In genomic region chr19:43754562-43755255, GRCh38 we compare ENCODE assay signal across 8 cellular contexts. TPM values are rescaled to one million over a fixed set of nuclear protein-coding genes. Genes with fewer than 3 reads are reported as not detected.
A peak's percentile ranks its signal among the peaks of the same experiment; 100 is the strongest.
DNase-seq lines count a peak whose midpoint lies in the region; ATAC-seq and TF ChIP-seq lines count a peak whose summit lies in the region.

TSS of gene SMG9 (minus strand) at chr19:43754962. CDS start at chr19:43750741, 4,221 bp downstream.

- H3K79me1 ChIP-seq in mesendoderm (ENCODE audit: low read length): peaks cover 3% of the 10 kb centered on the region

- no TSS peak for BruUV-seq in Caco-2 (replicated peaks; lab: Mats Ljungman, UMichigan)

- no peak within 1 kb of the TSS for H2BK15ac ChIP-seq in mesendoderm (replicated peaks; ENCODE audit: low read depth)

- intact Hi-C loops in Caco-2 (cut with micrococcal nuclease; ENCODE audit: unreplicated experiment): no loop called here

- POLR2A ChIA-PET in Caco-2 (lab: Charles Lee): interaction anchor here (0.6 to 1.3 kb wide), 8 partner anchors 9 to 410 kb away, joined by 3 to 12 read pairs (median 5); partner anchors contain the start of genes ZNF226 and ZNF283

- peak within 1 kb of the TSS; percentile 98 for H3K4me3 ChIP-seq in Caco-2 (ENCODE audit: low read depth, low read length)
- H3K4me3 ChIP-seq in HUES48 (ENCODE audit: low read depth, low read length): peak within 1 kb of the TSS; percentile 76
- peak within 1 kb of the TSS; percentile 87 for H3K4me3 ChIP-seq in NT2/D1 (ENCODE audit: insufficient read length, low read depth)
- H3K4me3 ChIP-seq in endocrine pancreas (ENCODE audit: control insufficient read depth, insufficient read depth, low read length): peak within 1 kb of the TSS; percentile 82
- peak within 1 kb of the TSS; percentile 93 for H3K4me3 ChIP-seq in mesendoderm (ENCODE audit: low read length)

- H3K27ac Mint-ChIP-seq in Caco-2 (ENCODE audit: unreplicated experiment): peak within 1 kb of the TSS; percentile 100
- peak within 1 kb of the TSS; percentile 98 for H3K27ac Mint-ChIP-seq in activated CD8-positive, alpha-beta memory T cell treated with anti-CD3 and anti-CD28 coated beads, Interleukin-2, amount 10 ng/mL, durations not matched to agents 7 days and 5 days

- no peaks in the 10 kb centered on the region for H3K27me3 ChIP-seq in Caco-2 (replicated peaks; ENCODE audit: control insufficient read depth, insufficient read depth, low read length)
- H3K27me3 ChIP-seq in HUES48 (ENCODE audit: control insufficient read depth, insufficient read depth, low read length): no peaks in the 10 kb centered on the region
- H3K27me3 ChIP-seq in NT2/D1 (ENCODE audit: insufficient read depth, insufficient read length): no peaks in the 10 kb centered on the region
- H3K27me3 ChIP-seq in endocrine pancreas (ENCODE audit: control insufficient read depth, insufficient read depth, low read length): no peaks in the 10 kb centered on the region
- no peaks in the 10 kb centered on the region for H3K27me3 ChIP-seq in mesendoderm (ENCODE audit: insufficient read depth, low read length, poor library complexity)

- H3K27ac ChIP-seq in HUES48 (ENCODE audit: low read depth, low read length): peak within 1 kb of the TSS; percentile 99
- H3K27ac ChIP-seq in mesendoderm (ENCODE audit: low read depth, low read length): peak within 1 kb of the TSS; percentile 98

- H3K9me3 ChIP-seq in Caco-2 (no peaks in the 10 kb centered on the region), HUES48 (ENCODE audit: control insufficient read depth, insufficient read depth, low read length) (no peaks in the 10 kb centered on the region), NT2/D1 (ENCODE audit: insufficient read depth, low read length) (no peaks in the 10 kb centered on the region), endocrine pancreas (ENCODE audit: control insufficient read depth, low read length) (no peaks in the 10 kb centered on the region)

- peak within 1 kb of the TSS; percentile 88 for H3K18ac ChIP-seq in mesendoderm (ENCODE audit: low read length)

- H2BK5ac ChIP-seq in mesendoderm (ENCODE audit: low read length): peak within 1 kb of the TSS; percentile 98

- no peaks in the 10 kb centered on the region; the same call in 1 of the 2 replicates for H3K36me3 ChIP-seq in Caco-2 (ENCODE audit: control insufficient read depth, insufficient read depth, low read length)
- H3K36me3 ChIP-seq in HUES48 (ENCODE audit: control insufficient read depth, insufficient read depth, low read length): peaks cover 19% of the 10 kb centered on the region
- peaks cover 29% of the 10 kb centered on the region for H3K36me3 ChIP-seq in NT2/D1 (ENCODE audit: insufficient read depth, insufficient read length, low read length)
- peaks cover 2% of the 10 kb centered on the region for H3K36me3 ChIP-seq in endocrine pancreas (ENCODE audit: control insufficient read depth, insufficient read depth, low read length)
- peaks cover 5% of the 10 kb centered on the region for H3K36me3 ChIP-seq in mesendoderm (ENCODE audit: control insufficient read depth, insufficient read depth, low read length)

- H3K36me3 Mint-ChIP-seq in Caco-2 (ENCODE audit: insufficient read depth, unreplicated experiment): peaks cover 37% of the 10 kb centered on the region
- H3K36me3 Mint-ChIP-seq in activated CD8-positive, alpha-beta memory T cell treated with anti-CD3 and anti-CD28 coated beads, Interleukin-2, amount 10 ng/mL, durations not matched to agents 7 days and 5 days: peaks cover 33% of the 10 kb centered on the region

- peak; percentile 98 to 99 for DNase-seq in Caco-2
- DNase-seq in NT2/D1 (ENCODE audit: low read depth, low spot score): peak; percentile 88
- DNase-seq in activated CD8-positive, alpha-beta memory T cell treated with anti-CD3 and anti-CD28 coated beads, Interleukin-2, amount 10 ng/mL, durations not matched to agents 7 days and 5 days: peak; percentile 98
- peak; percentile 98 for DNase-seq in mesendoderm
- peak; percentile 98 for DNase-seq in stimulated activated CD8-positive, alpha-beta memory T cell treated with anti-CD3 and anti-CD28 coated beads, Interleukin-12 subunit alpha, Interleukin-12 subunit beta, amount 100 ng/mL, for 4 hours (ENCODE audit: low read depth)

- peak within 1 kb of the TSS; percentile 93 for H4K8ac ChIP-seq in mesendoderm (ENCODE audit: low read depth, low read length)

- peak within 1 kb of the TSS; percentile 98 for H4K5ac ChIP-seq in mesendoderm (ENCODE audit: low read length)

- peak within 1 kb of the TSS; percentile 82 for H2AK5ac ChIP-seq in mesendoderm (ENCODE audit: low read length)

- no peaks in the 10 kb centered on the region for H3K27me3 Mint-ChIP-seq in Caco-2 (ENCODE audit: insufficient read depth, unreplicated experiment)
- no peaks in the 10 kb centered on the region for H3K27me3 Mint-ChIP-seq in activated CD8-positive, alpha-beta memory T cell treated with anti-CD3 and anti-CD28 coated beads, Interleukin-2, amount 10 ng/mL, durations not matched to agents 7 days and 5 days

- no peaks in the 10 kb centered on the region for H3K4me1 ChIP-seq in Caco-2
- peaks cover 7% of the 10 kb centered on the region; the same call in 1 of the 2 replicates for H3K4me1 ChIP-seq in HUES48 (ENCODE audit: control insufficient read depth, insufficient read depth, low read length)
- H3K4me1 ChIP-seq in NT2/D1 (ENCODE audit: insufficient read depth, insufficient read length): peaks cover 2% of the 10 kb centered on the region
- no peaks in the 10 kb centered on the region for H3K4me1 ChIP-seq in endocrine pancreas (ENCODE audit: control insufficient read depth, insufficient read depth, low read length)
- H3K4me1 ChIP-seq in mesendoderm (ENCODE audit: control insufficient read depth, low read depth, low read length): no peaks in the 10 kb centered on the region

- H3K23ac ChIP-seq in mesendoderm (ENCODE audit: low read length): peak within 1 kb of the TSS; percentile 97

- no peak for TF ChIP-seq CTCF in Caco-2 (IDR thresholded peaks at IDR 0.05; ENCODE audit: insufficient read depth in 1 of 2, low read depth in 1 of 2, low read length in 1 of 2, severe bottlenecking in 1 of 2, unreplicated experiment in 1 of 2)

- H3K79me2 ChIP-seq in mesendoderm (ENCODE audit: control insufficient read depth, insufficient read depth, low read length): no peaks in the 10 kb centered on the region

- no CpG with 5 or more reads among the region's 70 CpGs for WGBS in mesendoderm (ENCODE audit: extremely low coverage, insufficient coverage, low lambda C conversion rate)

- H3K4me2 ChIP-seq in mesendoderm (ENCODE audit: low read length): peak within 1 kb of the TSS; percentile 98

- peak within 1 kb of the TSS; percentile 39 for H2BK120ac ChIP-seq in mesendoderm (ENCODE audit: low read depth, low read length)

- H3K4ac ChIP-seq in mesendoderm (ENCODE audit: low read depth, low read length): peak within 1 kb of the TSS; percentile 98

- no peaks in the 10 kb centered on the region for H3K9me3 Mint-ChIP-seq in Caco-2 (ENCODE audit: unreplicated experiment)
- no peaks in the 10 kb centered on the region for H3K9me3 Mint-ChIP-seq in activated CD8-positive, alpha-beta memory T cell treated with anti-CD3 and anti-CD28 coated beads, Interleukin-2, amount 10 ng/mL, durations not matched to agents 7 days and 5 days (ENCODE audit: low read depth)

- H3K9ac ChIP-seq in HUES48 (ENCODE audit: low read depth, low read length): peak within 1 kb of the TSS; percentile 85
- peak within 1 kb of the TSS; percentile 96 for H3K9ac ChIP-seq in NT2/D1 (ENCODE audit: insufficient read length, low read depth)
- peak within 1 kb of the TSS; percentile 92 for H3K9ac ChIP-seq in endocrine pancreas (ENCODE audit: control insufficient read depth, insufficient read depth, low read length)
- peak within 1 kb of the TSS; percentile 100 for H3K9ac ChIP-seq in mesendoderm (ENCODE audit: low read length)

- H3K4me3 Mint-ChIP-seq in Caco-2 (ENCODE audit: unreplicated experiment): peak within 1 kb of the TSS; percentile 97
- peak within 1 kb of the TSS; percentile 89 for H3K4me3 Mint-ChIP-seq in activated CD8-positive, alpha-beta memory T cell treated with anti-CD3 and anti-CD28 coated beads, Interleukin-2, amount 10 ng/mL, durations not matched to agents 7 days and 5 days

- CTCF ChIA-PET in Caco-2 (lab: Charles Lee): interaction anchor here (1.0 to 2.2 kb wide), 3 partner anchors 9 to 86 kb away, joined by 4 to 15 read pairs (median 5); no protein-coding TSS in a partner anchor
- CTCF ChIA-PET in activated CD8-positive, alpha-beta memory T cell treated with anti-CD3 and anti-CD28 coated beads, Interleukin-2, amount 10 ng/mL, durations not matched to agents 7 days and 5 days (lab: Charles Lee): interaction anchor here (1.2 to 8.8 kb wide), 8 partner anchors 9 to 200 kb away, joined by 4 to 116 read pairs (median 8); partner anchors contain the start of gene KCNN4

- H3K56ac ChIP-seq in mesendoderm (ENCODE audit: low read length): peak within 1 kb of the TSS; percentile 100

- ATAC-seq in GM21390 (IDR thresholded peaks at IDR 0.05; ENCODE audit: unreplicated experiment): peak; percentile 50
- ATAC-seq in activated CD8-positive, alpha-beta memory T cell treated with anti-CD3 and anti-CD28 coated beads, Interleukin-2, amount 10 ng/mL, durations not matched to agents 7 days and 5 days: peak; percentile 87

- peaks cover 11% of the 10 kb centered on the region for H3K4me1 Mint-ChIP-seq in Caco-2 (ENCODE audit: low read depth, unreplicated experiment)
- H3K4me1 Mint-ChIP-seq in activated CD8-positive, alpha-beta memory T cell treated with anti-CD3 and anti-CD28 coated beads, Interleukin-2, amount 10 ng/mL, durations not matched to agents 7 days and 5 days: peaks cover 65% of the 10 kb centered on the region

RNA-seq across cellular contexts. Expression of gene SMG9, which starts in this region (rescaled TPM):
- total RNA-seq in Caco-2 (2022): 87.6 and 98.8 TPM in 2 replicates
- total RNA-seq in activated CD8-positive, alpha-beta memory T cell treated with anti-CD3 and anti-CD28 coated beads, Interleukin-2, amount 10 ng/mL, durations not matched to agents 7 days and 5 days: 10 to 100 TPM; 62.3 to 74.7 TPM
- 12.2 TPM for polyA plus RNA-seq in mesendoderm (2013, experiment 1 of 2)
- 11.9 TPM for polyA plus RNA-seq in mesendoderm (2013, experiment 2 of 2)

Comparison
In these comparisons a context has a peak if more than half of its experiments do, and no peak if none do; other contexts are left out.
1. Peak in every context shown above with its lines: DNase-seq, ATAC-seq, H3K4me3 ChIP-seq and H3K27ac ChIP-seq.